16 cellular contexts compared by ENCODE assay signal in the genomic region with DNA sequence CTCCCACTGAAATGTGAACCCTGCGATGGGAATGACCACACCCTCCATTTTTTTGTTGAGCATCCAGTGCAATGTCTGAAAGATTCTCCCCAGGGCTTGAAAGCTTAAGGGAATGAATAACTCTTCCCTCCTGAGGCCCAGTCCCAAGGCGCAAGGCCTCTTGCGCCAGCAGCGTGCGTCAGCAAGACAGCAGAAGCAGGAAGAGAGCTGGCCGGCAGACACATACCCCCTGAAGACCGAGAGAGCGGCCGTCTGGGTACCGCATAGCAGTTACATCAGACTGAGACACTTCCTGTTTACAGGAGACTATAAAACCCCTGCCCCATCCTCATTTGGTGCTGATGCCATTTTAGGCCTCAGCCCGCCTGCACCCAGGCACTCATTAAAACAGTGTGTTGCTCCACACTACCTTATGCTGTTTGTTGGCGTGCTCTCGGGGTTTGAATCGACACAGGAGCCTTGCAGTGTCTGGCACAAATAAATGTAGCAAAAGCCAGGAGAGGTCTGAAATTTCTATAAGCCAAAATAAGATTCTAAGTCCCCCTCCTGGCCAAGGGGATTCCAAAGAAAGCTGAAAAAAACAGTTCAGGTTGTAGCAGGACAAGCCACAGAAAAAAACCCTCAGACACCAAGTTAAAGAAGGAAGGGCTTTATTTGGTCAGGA.
DNase-seq lines count a peak whose midpoint lies in the region; ATAC-seq and TF ChIP-seq lines count a peak whose summit lies in the region.
"Had no signal": no experiment of that assay in that cellular context is flagged by ENCODE, and none has a peak within 500 bp of the region (broad histone marks: within the 10 kb centered on the region; RNA-seq: fewer than 3 reads in every experiment).

No MANE protein-coding gene starts in this region.

- H3K4me2 ChIP-seq in neural progenitor cell, result no peak overlapping the region

- no peaks in the 10 kb centered on the region for H3K36me3 Mint-ChIP-seq in neural progenitor cell

- in situ Hi-C loops in brain microvascular endothelial cell (cut with HindIII; ENCODE audit: low pct_ligation_motif_present, low sequenced_read_pairs), result no loop called here

- H3K4me1 Mint-ChIP-seq in neural progenitor cell, result no peaks in the 10 kb centered on the region

- no peak for ATAC-seq in GM18519 (IDR thresholded peaks at IDR 0.05; ENCODE audit: low FRiP score, unreplicated experiment)
- no peak for ATAC-seq in GM21447 (IDR thresholded peaks at IDR 0.05; ENCODE audit: unreplicated experiment)
- ATAC-seq in heart right ventricle, result no peak
- ATAC-seq: left lung had no signal

- H3K27me3 Mint-ChIP-seq in neural progenitor cell (ENCODE audit: insufficient read depth, low read depth), result no peaks in the 10 kb centered on the region

- H3K9ac ChIP-seq in neural progenitor cell, result no peak overlapping the region

- no peaks in the 10 kb centered on the region for H3K36me3 ChIP-seq in brain microvascular endothelial cell (replicated peaks)
- no peaks in the 10 kb centered on the region for H3K36me3 ChIP-seq in neural progenitor cell
- no peaks in the 10 kb centered on the region for H3K36me3 ChIP-seq in heart right ventricle
- H3K36me3 ChIP-seq: left lung had no signal

- peak overlapping the region; percentile 59 for H3K27ac ChIP-seq in brain microvascular endothelial cell
- H3K27ac ChIP-seq in neural progenitor cell, result no peak overlapping the region
- no peak overlapping the region for H3K27ac ChIP-seq in heart right ventricle
- H3K27ac ChIP-seq: left lung had no signal

- TF ChIP-seq CTCF in brain microvascular endothelial cell (IDR thresholded peaks at IDR 0.05; ENCODE audit: low read depth, low read length, missing control alignments) (no peak), neural progenitor cell (IDR thresholded peaks at IDR 0.05) (no peak), heart right ventricle (IDR thresholded peaks at IDR 0.05) (no peak)

- H3K27ac Mint-ChIP-seq in neural progenitor cell, result no peak overlapping the region
- H3K27ac Mint-ChIP-seq: activated naive CD4-positive, alpha-beta T cell treated with anti-CD3 and anti-CD28 coated beads for 36 hours had no signal

- H3K9me3 ChIP-seq in neural progenitor cell (ENCODE audit: low read depth) (peaks cover 3% of the 10 kb centered on the region), heart right ventricle (peaks cover 0 to 22% (median 11%) of the 10 kb centered on the region in 11 donors)

- peaks cover 9% of the 10 kb centered on the region for H3K9me3 Mint-ChIP-seq in neural progenitor cell

- no peak overlapping the region for H2AFZ ChIP-seq in neural progenitor cell (replicated peaks)

- no peak overlapping the region for H3K4me3 Mint-ChIP-seq in neural progenitor cell
- H3K4me3 Mint-ChIP-seq: activated naive CD4-positive, alpha-beta T cell treated with anti-CD3 and anti-CD28 coated beads for 36 hours had no signal

- no peaks in the 10 kb centered on the region for H3F3A ChIP-seq in neural progenitor cell (ENCODE audit: low read depth)

- DNase-seq in EL (peak; percentile 76), NCI-H446 (lab: John Stamatoyannopoulos, UW) (peak; percentile 75 to 85), brain microvascular endothelial cell (peak; percentile 27), neural progenitor cell (ENCODE audit: low spot score) (peak; percentile 10), NCI-H187 (lab: John Stamatoyannopoulos, UW) (no peak), heart right ventricle (no peak)
- DNase-seq: activated CD4-positive, alpha-beta T cell treated with anti-CD3 and anti-CD28 coated beads for 4 hours; activated naive CD4-positive, alpha-beta T cell treated with anti-CD3 and anti-CD28 coated beads for 36 hours; effector CD4-positive, alpha-beta T cell; foreskin melanocyte; GF-D8; left lung; NCI-H2029; NCI-H82 had no signal

- WGBS in heart right ventricle, 2 donors, result 80 to 87% methylated on average over 14 of the region's 14 CpGs

- H3K4me1 ChIP-seq in neural progenitor cell, result no peaks in the 10 kb centered on the region
- H3K4me1 ChIP-seq in heart right ventricle, result no peaks in the 10 kb centered on the region
- H3K4me1 ChIP-seq: left lung had no signal

- intact Hi-C loops in heart right ventricle (cut with DNase I), result no loop called here

- H3K27me3 ChIP-seq in brain microvascular endothelial cell (replicated peaks), result no peaks in the 10 kb centered on the region
- no peaks in the 10 kb centered on the region for H3K27me3 ChIP-seq in neural progenitor cell
- H3K27me3 ChIP-seq in heart right ventricle, result no peaks in the 10 kb centered on the region
- H3K27me3 ChIP-seq: left lung had no signal

- no peaks in the 10 kb centered on the region for H3K79me2 ChIP-seq in neural progenitor cell (ENCODE audit: low read depth)

- no peaks in the 10 kb centered on the region for H4K20me1 ChIP-seq in neural progenitor cell (ENCODE audit: low read depth)

- H3K4me3 ChIP-seq in brain microvascular endothelial cell (ENCODE audit: low read depth, low read length) (no peak overlapping the region), neural progenitor cell (no peak overlapping the region), heart right ventricle (no peak overlapping the region)
- H3K4me3 ChIP-seq: left lung had no signal

Comparison
In these comparisons a context has a peak if more than half of its experiments do, and no peak if none do; other contexts are left out.
1. DNase-seq: peak in EL (single experiment), NCI-H446 (2 of 2), brain microvascular endothelial cell (single experiment) and neural progenitor cell (single experiment); none in NCI-H187 (0 of 2) and heart right ventricle (0 of 2).